8 cellular contexts compared by ENCODE assay signal in genomic region chr3:132180337-132180791, GRCh38.
DNase-seq lines count a peak whose midpoint lies in the region; ATAC-seq and TF ChIP-seq lines count a peak whose summit lies in the region.

No MANE protein-coding gene starts in this region.

- no peaks in the 10 kb centered on the region for H3K9me2 ChIP-seq in OCI-LY1 (ENCODE audit: low read depth, low read length)

- no peaks in the 10 kb centered on the region for H3K4me1 ChIP-seq in OCI-LY1 (ENCODE audit: insufficient read depth, low read length, severe bottlenecking)

- H3K27ac ChIP-seq in C4-2B (no peak overlapping the region), OCI-LY1 (ENCODE audit: low read depth, low read length, poor library complexity, severe bottlenecking) (no peak overlapping the region)

- intact Hi-C loops in sciatic nerve (cut with DNase I): no loop called here

- H4K20me1 ChIP-seq in OCI-LY1 (ENCODE audit: insufficient read depth, low read length): no peaks in the 10 kb centered on the region

- H3K79me2 ChIP-seq in OCI-LY1 (ENCODE audit: insufficient read depth, low read length): no peaks in the 10 kb centered on the region

- H3K9me3 ChIP-seq in OCI-LY1 (ENCODE audit: low read length): no peaks in the 10 kb centered on the region

- no peaks in the 10 kb centered on the region for H3F3A ChIP-seq in OCI-LY1 (ENCODE audit: insufficient read depth, low read length)

- H3K36me3 ChIP-seq in OCI-LY1 (ENCODE audit: insufficient read depth, low read length): no peaks in the 10 kb centered on the region

- H3K9ac ChIP-seq in OCI-LY1 (ENCODE audit: low read length): no peak overlapping the region

- ATAC-seq in GM18519 (IDR thresholded peaks at IDR 0.05; ENCODE audit: low FRiP score, unreplicated experiment) (peak; percentile 60), sciatic nerve (no peak)

- TF ChIP-seq CTCF in C4-2B (conservative IDR thresholded peaks at IDR 0.05) (peak; percentile 90), OCI-LY1 (IDR thresholded peaks at IDR 0.05; ENCODE audit: low read length) (peak; percentile 65; the same call in 1 of the 2 replicates)

- no peak overlapping the region for H2AFZ ChIP-seq in OCI-LY1 (ENCODE audit: low read length)

- H3K4me3 ChIP-seq in OCI-LY1 (ENCODE audit: low read depth, low read length, poor library complexity, severe bottlenecking): no peak overlapping the region

- 0 out of 2 replicates have a peak, but pooled peaks cover 2% of the 10 kb centered on the region for H3K27me3 ChIP-seq in OCI-LY1 (ENCODE audit: insufficient read depth, low read length)

- DNase-seq in KG1 (lab: John Stamatoyannopoulos, UW) (peak; percentile 40), dermis blood vessel endothelial cell (peak; percentile 79), myocyte (ENCODE audit: low read depth) (peak; percentile 72), sciatic nerve (ENCODE audit: low spot score) (no peak), GF-D8 (lab: John Stamatoyannopoulos, UW) (no peak)

- no peak overlapping the region for H3K4me2 ChIP-seq in OCI-LY1 (ENCODE audit: low read length)

Comparison
In these comparisons a context has a peak if more than half of its experiments do, and no peak if none do; other contexts are left out.
1. DNase-seq: peak in KG1 (single experiment), dermis blood vessel endothelial cell (single experiment) and myocyte (single experiment); none in sciatic nerve (single experiment) and GF-D8 (single experiment).